16 cellular contexts compared by ENCODE assay signal in genomic region chr14:103676881-103677675, GRCh38. TPM values are rescaled to one million over a fixed set of nuclear protein-coding genes. Genes with fewer than 3 reads are reported as not detected.
A peak's percentile ranks its signal among the peaks of the same experiment; 100 is the strongest.
DNase-seq lines count a peak whose midpoint lies in the region; ATAC-seq and TF ChIP-seq lines count a peak whose summit lies in the region.
"Had no signal": no experiment of that assay in that cellular context is flagged by ENCODE, and none has a peak within 500 bp of the region (broad histone marks: within the 10 kb centered on the region; RNA-seq: fewer than 3 reads in every experiment).

No MANE protein-coding gene starts in this region.

- no peak overlapping the region for H2BK5ac ChIP-seq in mesenchymal stem cell (ENCODE audit: low read depth, low read length, poor library complexity, severe bottlenecking)

- H3K36me3 ChIP-seq in right atrium auricular region (peaks cover 100% of the 10 kb centered on the region), mesenchymal stem cell (ENCODE audit: control insufficient read depth in 1 of 2, insufficient read depth in 2 of 2, low read depth in 1 of 2, low read length in 2 of 2) (peaks cover 60 to 98% of the 10 kb centered on the region in 2 experiments), PC-9 (ENCODE audit: low read depth) (peaks cover 79% of the 10 kb centered on the region), MG63 (peaks cover 41% of the 10 kb centered on the region)

- H3K9me2 ChIP-seq in PC-9 (ENCODE audit: insufficient read depth) = no peaks in the 10 kb centered on the region

- H3K4me2 ChIP-seq in mesenchymal stem cell (ENCODE audit: low read length, poor library complexity, severe bottlenecking) (no peak overlapping the region), PC-9 (no peak overlapping the region)

- no peak overlapping the region for H2BK15ac ChIP-seq in mesenchymal stem cell (ENCODE audit: low read depth, poor library complexity, severe bottlenecking)

- POLR2A ChIA-PET in PC-9 (lab: Charles Lee; ENCODE audit: unreplicated experiment) = interaction anchor here (0.7 kb wide), 1 partner anchor 102 kb away, joined by 5 read pairs; no protein-coding TSS in a partner anchor

- H4K20me1 ChIP-seq in PC-9 (ENCODE audit: insufficient read depth) = peaks cover 24% of the 10 kb centered on the region

- no peaks in the 10 kb centered on the region for H3K4me1 Mint-ChIP-seq in type B pancreatic cell (ENCODE audit: unreplicated experiment)

- DNase-seq in Right ventricle myocardium superior (no peak), right atrium auricular region (ENCODE audit: low spot score) (no peak), amniotic epithelial cell (ENCODE audit: low read depth) (peak; percentile 41), mesenchymal stem cell (no peak), type B pancreatic cell (ENCODE audit: extremely low spot score, unreplicated experiment) (no peak), PC-9 (no peak), MG63 (no peak)
- DNase-seq: Caco-2, DMS53, NCI-H1436 treated with DMSO at 0.1 percent for 48 hours, NCI-H2081, NCI-H510A treated with DMSO at 0.1 percent for 48 hours had no signal

- H3K4me3 ChIP-seq in right atrium auricular region (no peak overlapping the region), mesenchymal stem cell (ENCODE audit: insufficient read depth in 1 of 2, low read depth in 1 of 2, low read length in 2 of 2) (no peak overlapping the region), PC-9 (no peak overlapping the region), MG63 (no peak overlapping the region)

- peak; percentile 32 for ATAC-seq in Right ventricle myocardium superior (ENCODE audit: poor library complexity)
- no peak for ATAC-seq in HG03521 (IDR thresholded peaks at IDR 0.05; ENCODE audit: unreplicated experiment)
- ATAC-seq: HCT116 had no signal

- H2AK5ac ChIP-seq in mesenchymal stem cell (ENCODE audit: low read length, severe bottlenecking) = no peak overlapping the region

- H3K4me1 ChIP-seq in right atrium auricular region = peaks cover 0 to 14% of the 10 kb centered on the region in 2 donors
- H3K4me1 ChIP-seq in mesenchymal stem cell (ENCODE audit: control insufficient read depth, insufficient read depth, low read depth, low read length) = no peaks in the 10 kb centered on the region
- no peaks in the 10 kb centered on the region for H3K4me1 ChIP-seq in PC-9 (replicated peaks; ENCODE audit: insufficient read depth)
- H3K4me1 ChIP-seq: Caco-2 had no signal

- H3K4ac ChIP-seq in mesenchymal stem cell (ENCODE audit: low read depth in 1 of 2, low read length in 2 of 2) = peak overlapping the region in 1 of 2 experiments; percentile 9

- peaks cover 27% of the 10 kb centered on the region for H3K36me3 Mint-ChIP-seq in type B pancreatic cell

- peak overlapping the region; percentile 66 for H4K8ac ChIP-seq in mesenchymal stem cell (ENCODE audit: low read length)

- CTCF ChIA-PET in PC-9 (lab: Charles Lee) = interaction anchor here (0.5 kb wide), 1 partner anchor 14 kb away, joined by 8 read pairs; no protein-coding TSS in a partner anchor

- no peak overlapping the region for H2BK120ac ChIP-seq in mesenchymal stem cell (ENCODE audit: low read depth, low read length)

- intact Hi-C loops in Right ventricle myocardium superior (cut with DNase I) = no loop called here
- intact Hi-C loops in PC-9 (cut with micrococcal nuclease; ENCODE audit: unreplicated experiment) = no loop called here

- TF ChIP-seq CTCF in right atrium auricular region (IDR thresholded peaks at IDR 0.05) (no peak), type B pancreatic cell (conservative IDR thresholded peaks at IDR 0.05) (no peak), PC-9 (conservative IDR thresholded peaks at IDR 0.05) (no peak)

- H3K4me3 Mint-ChIP-seq in type B pancreatic cell = no peak overlapping the region
- H3K4me3 Mint-ChIP-seq: CD14-positive monocyte, IgD-negative memory B cell had no signal

- peak overlapping the region; percentile 53 for H4K91ac ChIP-seq in mesenchymal stem cell (ENCODE audit: low read length)

- peak overlapping the region; percentile 40 for H3K27ac Mint-ChIP-seq in type B pancreatic cell

- H3K9ac ChIP-seq in mesenchymal stem cell (ENCODE audit: low read length) = no peak overlapping the region

- no peaks in the 10 kb centered on the region for H3K27me3 Mint-ChIP-seq in type B pancreatic cell
- H3K27me3 Mint-ChIP-seq: IgD-negative memory B cell had no signal

- no peak overlapping the region for H3K14ac ChIP-seq in mesenchymal stem cell (ENCODE audit: low read length in 2 of 2)

- no peak overlapping the region for H2BK12ac ChIP-seq in mesenchymal stem cell (ENCODE audit: low read length in 2 of 2)

- 54% methylated on average over 15 of the region's 16 CpGs for WGBS in mesenchymal stem cell

- no peak overlapping the region for H3K23ac ChIP-seq in mesenchymal stem cell (ENCODE audit: low read length in 2 of 2)

- no peak overlapping the region for H3K18ac ChIP-seq in mesenchymal stem cell (ENCODE audit: low read depth in 1 of 2, low read length in 2 of 2)

- no peaks in the 10 kb centered on the region for H3K9me3 Mint-ChIP-seq in type B pancreatic cell
- H3K9me3 Mint-ChIP-seq: CD14-positive monocyte, IgD-negative memory B cell had no signal

- H3K79me1 ChIP-seq in mesenchymal stem cell (replicated peaks; ENCODE audit: low read length, poor library complexity, severe bottlenecking) = peaks cover 28% of the 10 kb centered on the region

- no TSS peak for BruUV-seq in PC-9 (replicated peaks; lab: Mats Ljungman, UMichigan)

- H3K79me2 ChIP-seq in PC-9 (ENCODE audit: low read depth) = no peaks in the 10 kb centered on the region

- H3K27me3 ChIP-seq in right atrium auricular region (no peaks in the 10 kb centered on the region), mesenchymal stem cell (ENCODE audit: control insufficient read depth in 1 of 2, insufficient read depth in 1 of 2, low read length in 2 of 2) (no peaks in the 10 kb centered on the region), PC-9 (ENCODE audit: insufficient read depth, low read depth) (no peaks in the 10 kb centered on the region), MG63 (no peaks in the 10 kb centered on the region)

- H2AFZ ChIP-seq in mesenchymal stem cell (ENCODE audit: low read depth, low read length) = no peak overlapping the region
- H2AFZ ChIP-seq in PC-9 = no peak overlapping the region

- H3K27ac ChIP-seq in right atrium auricular region (no peak overlapping the region), mesenchymal stem cell (ENCODE audit: low read length, poor library complexity, severe bottlenecking) (no peak overlapping the region), PC-9 (no peak overlapping the region)

- peaks cover 64% of the 10 kb centered on the region for H3F3A ChIP-seq in PC-9 (ENCODE audit: insufficient read depth, low read depth)

- no peaks in the 10 kb centered on the region for H3K9me3 ChIP-seq in right atrium auricular region
- H3K9me3 ChIP-seq in mesenchymal stem cell (ENCODE audit: control insufficient read depth, low read length) = no peaks in the 10 kb centered on the region
- no peaks in the 10 kb centered on the region for H3K9me3 ChIP-seq in PC-9 (ENCODE audit: insufficient read depth, low read depth)
- no peaks in the 10 kb centered on the region for H3K9me3 ChIP-seq in MG63
- H3K9me3 ChIP-seq: Caco-2 had no signal

RNA-seq across cellular contexts. Expression of gene XRCC3, which starts 38.2 kb away (rescaled TPM):
- total RNA-seq in Right ventricle myocardium superior (2.6 TPM), right atrium auricular region (1 to 10 TPM; 2.1 to 3.6 TPM), type B pancreatic cell (ENCODE audit: low replicate concordance) (17.3 and 35.2 TPM in 2 replicates), PC-9 (2021) (64.1 and 65.1 TPM in 2 replicates)
- polyA plus RNA-seq in mesenchymal stem cell (2013, experiment 1 of 2) = 4.5 TPM
- polyA plus RNA-seq in mesenchymal stem cell (2013, experiment 2 of 2) = 4.2 TPM
- 31.5 and 58.1 TPM in 2 replicates for total RNA-seq in MG63 (2014; rRNA removed; shearing (Covaris generic); ENCODE audit: low replicate concordance)

RNA-seq across cellular contexts. Expression of gene ZFYVE21, which starts 38.5 kb away (rescaled TPM):
- 46.2 TPM for total RNA-seq in Right ventricle myocardium superior
- total RNA-seq in right atrium auricular region = 10 to 100 TPM; 43.7 to 71.6 TPM
- 44.0 TPM for polyA plus RNA-seq in mesenchymal stem cell (2013, experiment 1 of 2)
- 43.8 TPM for polyA plus RNA-seq in mesenchymal stem cell (2013, experiment 2 of 2)
- 41.7 and 59.1 TPM in 2 replicates for total RNA-seq in type B pancreatic cell (ENCODE audit: low replicate concordance)
- total RNA-seq in PC-9 (2021) = 93.3 and 118 TPM in 2 replicates
- total RNA-seq in MG63 (2014; rRNA removed; shearing (Covaris generic); ENCODE audit: low replicate concordance) = 23.6 and 30.1 TPM in 2 replicates

RNA-seq across cellular contexts. Expression of gene KLC1, which starts 48.1 kb away (rescaled TPM):
- 152 TPM for total RNA-seq in Right ventricle myocardium superior
- total RNA-seq in right atrium auricular region = 100 to 1,000 TPM; 185 to 201 TPM
- 83.2 TPM for polyA plus RNA-seq in mesenchymal stem cell (2013, experiment 1 of 2)
- polyA plus RNA-seq in mesenchymal stem cell (2013, experiment 2 of 2) = 80.5 TPM
- 125 and 145 TPM in 2 replicates for total RNA-seq in type B pancreatic cell (ENCODE audit: low replicate concordance)
- total RNA-seq in PC-9 (2021) = 254 and 331 TPM in 2 replicates
- 75.8 and 113 TPM in 2 replicates for total RNA-seq in MG63 (2014; rRNA removed; shearing (Covaris generic); ENCODE audit: low replicate concordance)
